8 cellular contexts compared by ENCODE assay signal in the genomic region with DNA sequence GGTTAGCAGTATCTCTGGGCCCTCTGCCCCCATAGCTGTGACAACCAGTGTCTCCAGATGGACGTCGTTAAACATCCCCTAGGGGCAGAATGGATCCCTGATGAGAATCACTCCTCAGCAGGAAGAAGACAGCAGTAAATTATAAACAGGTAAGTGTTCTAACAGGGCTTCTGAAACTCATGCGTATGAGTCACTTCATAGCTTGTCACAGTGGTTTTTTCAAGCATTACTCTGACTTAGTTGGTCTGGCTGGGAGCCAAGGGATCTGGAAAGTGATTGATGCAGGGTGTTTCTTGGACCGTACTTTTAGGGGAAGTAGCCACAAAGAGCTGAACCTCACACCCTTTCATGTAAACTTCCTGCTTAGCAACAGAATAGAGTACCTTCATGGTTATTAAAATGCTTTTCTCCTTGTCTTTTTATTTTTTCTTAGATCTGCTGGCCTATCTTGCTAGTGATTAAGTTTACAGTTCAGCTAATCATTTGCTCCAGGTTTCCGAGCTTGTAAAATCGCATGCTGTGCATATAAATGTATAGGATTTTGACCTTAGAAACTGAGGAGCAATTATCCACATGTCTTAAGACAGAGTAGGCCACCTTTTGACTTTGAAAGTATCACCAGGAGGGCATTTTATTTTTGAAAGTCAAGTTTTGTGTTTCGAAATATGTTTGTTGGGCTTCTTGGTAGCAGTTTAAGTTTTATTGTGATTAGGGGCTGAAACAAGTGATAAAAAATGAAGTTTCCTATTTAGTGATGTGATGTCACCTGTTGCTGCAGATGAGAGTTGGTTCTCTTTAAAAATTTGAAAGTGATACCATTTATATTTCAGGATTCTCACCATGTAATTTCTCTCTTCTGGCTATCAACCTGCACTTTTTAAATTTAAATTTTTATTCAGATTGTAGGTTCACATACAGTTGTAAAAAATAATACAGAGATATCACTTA.
DNase-seq lines count a peak whose midpoint lies in the region; ATAC-seq and TF ChIP-seq lines count a peak whose summit lies in the region.

No MANE protein-coding gene starts in this region.

- no peaks in the 10 kb centered on the region for H3K27me3 ChIP-seq in breast epithelium
- no peaks in the 10 kb centered on the region for H3K27me3 ChIP-seq in right lobe of liver

- DNase-seq in Daoy (ENCODE audit: low read depth) (peak; percentile 90), RPMI8226 (peak; percentile 89), breast epithelium (ENCODE audit: low spot score in 2 of 2) (peak in 1 of 2 donors; percentile 54), right lobe of liver (peak in 1 of 3 donors; percentile 30), COR-L47 (lab: John Stamatoyannopoulos, UW) (no peak)
- DNase-seq in stimulated activated CD8-positive, alpha-beta memory T cell treated with anti-CD3 and anti-CD28 coated beads, Interleukin-7, amount 100 ng/mL, for 24 hours (ENCODE audit: low read depth), result peak; percentile 3

- intact Hi-C loops in breast epithelium (cut with DNase I; ENCODE audit: low total_unique reads) (no loop called here), right lobe of liver (cut with DNase I) (no loop called here)

- H3K9me3 ChIP-seq in breast epithelium (no peaks in the 10 kb centered on the region), right lobe of liver (no peaks in the 10 kb centered on the region)

- 37% methylated on average over 7 of the region's 7 CpGs for WGBS in right lobe of liver (ENCODE audit: insufficient coverage, low coverage, low lambda C conversion rate, missing lambda C conversion rate)

- no peaks in the 10 kb centered on the region for H3K4me1 ChIP-seq in breast epithelium
- H3K4me1 ChIP-seq in right lobe of liver, result peaks cover 0 to 36% (median 5%) of the 10 kb centered on the region in 4 donors

- H3K27ac ChIP-seq in breast epithelium, result peak overlapping the region; percentile 34 to 70
- peak overlapping the region in 1 of 3 donors; percentile 20 for H3K27ac ChIP-seq in right lobe of liver

- H3K36me3 ChIP-seq in breast epithelium (no peaks in the 10 kb centered on the region), right lobe of liver (no peaks in the 10 kb centered on the region)

- peak; percentile 98 for ATAC-seq in GM19372 (IDR thresholded peaks at IDR 0.05; ENCODE audit: low read depth, unreplicated experiment)
- peak; percentile 95 for ATAC-seq in HG03196 (IDR thresholded peaks at IDR 0.05; ENCODE audit: unreplicated experiment)
- peak; percentile 21 to 83 (median 38) for ATAC-seq in right lobe of liver

- TF ChIP-seq POLR2A in breast epithelium (IDR thresholded peaks at IDR 0.05), result no peak
- no peak for TF ChIP-seq POLR2A in right lobe of liver (IDR thresholded peaks at IDR 0.05)

- TF ChIP-seq CTCF in breast epithelium (IDR thresholded peaks at IDR 0.05) (no peak), right lobe of liver (IDR thresholded peaks at IDR 0.05) (no peak)

- H3K4me3 ChIP-seq in breast epithelium, result no peak overlapping the region
- no peak overlapping the region for H3K4me3 ChIP-seq in right lobe of liver

Comparison
In these comparisons a context has a peak if more than half of its experiments do, and no peak if none do; other contexts are left out.
1. ATAC-seq: peak in every context shown above with its lines; median percentile 98 in GM19372; 95 in HG03196; 38 in right lobe of liver.